In genomic region chr14:37697489-37698121, GRCh38 we compare ENCODE assay signal across 18 cellular contexts.
DNase-seq lines count a peak whose midpoint lies in the region; ATAC-seq and TF ChIP-seq lines count a peak whose summit lies in the region.
"Had no signal": no experiment of that assay in that cellular context is flagged by ENCODE, and none has a peak within 500 bp of the region (broad histone marks: within the 10 kb centered on the region; RNA-seq: fewer than 3 reads in every experiment).

No MANE protein-coding gene starts in this region.

- POLR2A ChIA-PET in MCF 10A (lab: Yijun Ruan, JAX) = no interaction called here

- no peak for TF ChIP-seq CTCF in MCF 10A (IDR thresholded peaks at IDR 0.05; ENCODE audit: unreplicated experiment)
- TF ChIP-seq CTCF in breast epithelium (IDR thresholded peaks at IDR 0.05) = no peak

- no peak overlapping the region for H3K27ac ChIP-seq in breast epithelium

- H3K9me3 Mint-ChIP-seq in MCF 10A (ENCODE audit: unreplicated experiment) = no peaks in the 10 kb centered on the region
- H3K9me3 Mint-ChIP-seq in stimulated activated naive CD8-positive, alpha-beta T cell treated with anti-CD3 and anti-CD28 coated beads, Interleukin-15, amount 100 ng/mL, for 72 hours = peaks cover 12 to 17% of the 10 kb centered on the region in 2 donors
- peaks cover 16% of the 10 kb centered on the region for H3K9me3 Mint-ChIP-seq in stimulated activated effector memory CD8-positive, alpha-beta T cell treated with anti-CD3 and anti-CD28 coated beads, Interleukin-12 subunit alpha, Interleukin-12 subunit beta, amount 100 ng/mL, for 72 hours

- H3K9me3 ChIP-seq in breast epithelium = peaks cover 0 to 4% of the 10 kb centered on the region in 2 donors

- TF ChIP-seq POLR2A in breast epithelium (IDR thresholded peaks at IDR 0.05) = no peak

- CTCF ChIA-PET in MCF 10A (lab: Yijun Ruan, JAX) = interaction anchor here (0.5 to 1.2 kb wide), 4 partner anchors 11 to 926 kb away, joined by 3 to 4 read pairs (median 3); no protein-coding TSS in a partner anchor

- intact Hi-C loops in MCF 10A (cut with micrococcal nuclease) (no loop called here), breast epithelium (cut with DNase I; ENCODE audit: low total_unique reads) (no loop called here)

- H3K36me3 Mint-ChIP-seq in MCF 10A (ENCODE audit: insufficient read depth, unreplicated experiment) = no peaks in the 10 kb centered on the region
- no peaks in the 10 kb centered on the region for H3K36me3 Mint-ChIP-seq in stimulated activated effector memory CD8-positive, alpha-beta T cell treated with anti-CD3 and anti-CD28 coated beads, Interleukin-12 subunit alpha, Interleukin-12 subunit beta, amount 100 ng/mL, for 72 hours

- DNase-seq in MCF 10A (ENCODE audit: unreplicated experiment) (peak; percentile 14), breast epithelium (ENCODE audit: low spot score in 2 of 2) (no peak), amniotic epithelial cell (ENCODE audit: low read depth) (peak; percentile 78), glomerular visceral epithelial cell (ENCODE audit: extremely low spot score) (peak; percentile 60), amniotic stem cell (lab: John Stamatoyannopoulos, UW) (no peak)
- DNase-seq in stimulated activated naive CD8-positive, alpha-beta T cell treated with anti-CD3 and anti-CD28 coated beads, Interleukin-15, amount 100 ng/mL, for 72 hours = no peak
- DNase-seq in activated CD4-positive, alpha-beta T cell treated with anti-CD3 and anti-CD28 coated beads, Interleukin-2, amount 50 U/mL, for 48 hours = no peak
- DNase-seq in stimulated activated effector memory CD8-positive, alpha-beta T cell treated with anti-CD3 and anti-CD28 coated beads, Interleukin-12 subunit alpha, Interleukin-12 subunit beta, amount 100 ng/mL, for 72 hours (ENCODE audit: low spot score in 2 of 2) = no peak
- DNase-seq: activated CD8-positive, alpha-beta T cell treated with anti-CD3 and anti-CD28 coated beads for 36 hours; activated naive CD4-positive, alpha-beta T cell; caudate nucleus; COR-L47; GOT3; mesendoderm; MG63; NCI-H2029; NCI-H82; SHP77 treated with DMSO at 0.1 percent for 48 hours had no signal

- no peaks in the 10 kb centered on the region for H3K4me1 Mint-ChIP-seq in MCF 10A (ENCODE audit: insufficient read depth, unreplicated experiment)
- H3K4me1 Mint-ChIP-seq in stimulated activated naive CD8-positive, alpha-beta T cell treated with anti-CD3 and anti-CD28 coated beads, Interleukin-15, amount 100 ng/mL, for 72 hours = no peaks in the 10 kb centered on the region
- H3K4me1 Mint-ChIP-seq in stimulated activated effector memory CD8-positive, alpha-beta T cell treated with anti-CD3 and anti-CD28 coated beads, Interleukin-12 subunit alpha, Interleukin-12 subunit beta, amount 100 ng/mL, for 72 hours = no peaks in the 10 kb centered on the region

- no peaks in the 10 kb centered on the region for H3K4me1 ChIP-seq in breast epithelium

- no peak for ATAC-seq in stimulated activated naive CD8-positive, alpha-beta T cell treated with anti-CD3 and anti-CD28 coated beads, Interleukin-15, amount 100 ng/mL, for 72 hours
- ATAC-seq in stimulated activated effector memory CD8-positive, alpha-beta T cell treated with anti-CD3 and anti-CD28 coated beads, Interleukin-12 subunit alpha, Interleukin-12 subunit beta, amount 100 ng/mL, for 72 hours = no peak
- ATAC-seq: activated CD8-positive, alpha-beta T cell treated with anti-CD3 and anti-CD28 coated beads for 36 hours had no signal

- no peaks in the 10 kb centered on the region for H3K27me3 ChIP-seq in breast epithelium
- H3K27me3 ChIP-seq: MG63 had no signal

- H3K4me3 ChIP-seq in breast epithelium = no peak overlapping the region
- H3K4me3 ChIP-seq: MG63 had no signal

- BruUV-seq in MCF 10A (replicated peaks; lab: Mats Ljungman, UMichigan) = no TSS peak

- no peaks in the 10 kb centered on the region for H3K27me3 Mint-ChIP-seq in MCF 10A (ENCODE audit: insufficient read depth, unreplicated experiment)
- H3K27me3 Mint-ChIP-seq in stimulated activated naive CD8-positive, alpha-beta T cell treated with anti-CD3 and anti-CD28 coated beads, Interleukin-15, amount 100 ng/mL, for 72 hours = no peaks in the 10 kb centered on the region
- H3K27me3 Mint-ChIP-seq: activated CD8-positive, alpha-beta T cell treated with anti-CD3 and anti-CD28 coated beads for 36 hours had no signal

- no peaks in the 10 kb centered on the region for H3K36me3 ChIP-seq in breast epithelium
- H3K36me3 ChIP-seq: MG63 had no signal

- H3K27ac Mint-ChIP-seq in MCF 10A (ENCODE audit: low read depth, unreplicated experiment) = no peak overlapping the region
- no peak overlapping the region for H3K27ac Mint-ChIP-seq in stimulated activated naive CD8-positive, alpha-beta T cell treated with anti-CD3 and anti-CD28 coated beads, Interleukin-15, amount 100 ng/mL, for 72 hours
- H3K27ac Mint-ChIP-seq in stimulated activated effector memory CD8-positive, alpha-beta T cell treated with anti-CD3 and anti-CD28 coated beads, Interleukin-12 subunit alpha, Interleukin-12 subunit beta, amount 100 ng/mL, for 72 hours = no peak overlapping the region
- H3K27ac Mint-ChIP-seq: activated CD8-positive, alpha-beta T cell treated with anti-CD3 and anti-CD28 coated beads for 36 hours had no signal

- no peak overlapping the region for H3K4me3 Mint-ChIP-seq in MCF 10A (ENCODE audit: unreplicated experiment)
- H3K4me3 Mint-ChIP-seq in stimulated activated naive CD8-positive, alpha-beta T cell treated with anti-CD3 and anti-CD28 coated beads, Interleukin-15, amount 100 ng/mL, for 72 hours = no peak overlapping the region
- H3K4me3 Mint-ChIP-seq in stimulated activated effector memory CD8-positive, alpha-beta T cell treated with anti-CD3 and anti-CD28 coated beads, Interleukin-12 subunit alpha, Interleukin-12 subunit beta, amount 100 ng/mL, for 72 hours = no peak overlapping the region
- H3K4me3 Mint-ChIP-seq: activated CD8-positive, alpha-beta T cell treated with anti-CD3 and anti-CD28 coated beads for 36 hours had no signal

Comparison
In these comparisons a context has a peak if more than half of its experiments do, and no peak if none do; other contexts are left out.
1. DNase-seq: peak in MCF 10A (single experiment), amniotic epithelial cell (single experiment) and glomerular visceral epithelial cell (single experiment); none in breast epithelium (0 of 2), stimulated activated naive CD8-positive, alpha-beta T cell treated with anti-CD3 and anti-CD28 coated beads, Interleukin-15, amount 100 ng/mL, for 72 hours (0 of 2), amniotic stem cell (single experiment), activated CD4-positive, alpha-beta T cell treated with anti-CD3 and anti-CD28 coated beads, Interleukin-2, amount 50 U/mL, for 48 hours (0 of 2) and stimulated activated effector memory CD8-positive, alpha-beta T cell treated with anti-CD3 and anti-CD28 coated beads, Interleukin-12 subunit alpha, Interleukin-12 subunit beta, amount 100 ng/mL, for 72 hours (0 of 2).